31 cellular contexts compared by ENCODE assay signal in the genomic region with DNA sequence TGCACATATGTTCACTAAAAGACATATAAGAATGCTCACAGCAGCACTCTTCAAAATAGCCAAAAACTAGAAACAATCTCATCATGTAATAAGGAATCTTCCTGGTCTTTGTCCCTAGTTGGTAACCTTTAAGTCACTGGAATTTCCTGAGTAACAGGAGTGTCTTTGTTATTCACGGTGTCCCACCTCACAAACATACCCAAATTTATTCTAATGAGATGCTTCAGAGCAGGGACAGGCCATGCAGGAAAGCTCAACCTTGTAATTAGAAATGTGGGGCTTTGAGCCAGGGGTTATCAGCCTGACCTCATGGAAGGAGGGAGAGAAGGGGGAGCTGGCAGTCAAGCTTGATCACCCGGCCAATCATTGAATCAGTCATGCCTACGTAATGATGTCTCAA.
"Had no signal": no experiment of that assay in that cellular context is flagged by ENCODE, and none has a peak within 500 bp of the region (broad histone marks: within the 10 kb centered on the region; RNA-seq: fewer than 3 reads in every experiment).

No MANE protein-coding gene starts in this region.

- H3K4me3 ChIP-seq: coronary artery, dorsolateral prefrontal cortex, pancreas, prostate gland, skin epidermis, thoracic aorta had no signal

- H3K27ac ChIP-seq: brain microvascular endothelial cell, coronary artery, dorsolateral prefrontal cortex, pancreas, prostate gland, skin epidermis, thoracic aorta, VCaP had no signal

- ATAC-seq: activated CD4-positive, CD25-positive, alpha-beta regulatory T cell treated with anti-CD3 and anti-CD28 coated beads, Interleukin-2, amount 50 U/mL, for 24 hours; naive thymus-derived CD4-positive, alpha-beta T cell; pancreas; sciatic nerve; stimulated activated effector memory CD8-positive, alpha-beta T cell treated with anti-CD3 and anti-CD28 coated beads, Interleukin-12 subunit alpha, Interleukin-12 subunit beta, amount 100 ng/mL, for 72 hours had no signal

- FAIRE-seq: astrocyte, pancreas, TTC549, urothelium cell line had no signal

- H3K9me3 ChIP-seq: pancreas, prostate gland, thoracic aorta had no signal

- H3K4me1 ChIP-seq: pancreas, prostate gland had no signal

- H3K27me3 ChIP-seq: brain microvascular endothelial cell, dorsolateral prefrontal cortex, pancreas had no signal

- H3K36me3 ChIP-seq: pancreas, prostate gland had no signal

- DNase-seq: activated CD4-positive, alpha-beta T cell treated with anti-CD3 and anti-CD28 coated beads for 48 hours; activated CD4-positive, alpha-beta T cell treated with anti-CD3 and anti-CD28 coated beads, Interleukin-2, amount 50 U/mL, for 48 hours; activated CD8-positive, alpha-beta memory T cell treated with anti-CD3 and anti-CD28 coated beads, Interleukin-2, amount 50 U/mL, for 4 hours; activated effector memory CD4-positive, alpha-beta T cell treated with anti-CD3 and anti-CD28 coated beads, Interleukin-2, amount 50 U/mL, for 16 hours; activated naive CD4-positive, alpha-beta T cell treated with anti-CD3 and anti-CD28 coated beads, Interleukin-2, amount 10 ng/mL, durations not matched to agents 7 days and 5 days; activated T-cell treated with anti-CD3 and anti-CD28 coated beads, Interleukin-2, amount 50 U/mL, for 1 hour; amniotic stem cell; brain microvascular endothelial cell; dorsolateral prefrontal cortex; effector memory CD4-positive, alpha-beta T cell; head of caudate nucleus; hypothalamus; midbrain; naive thymus-derived CD4-positive, alpha-beta T cell; pancreas; retina; stimulated activated CD4-positive, alpha-beta T cell treated with anti-CD3 and anti-CD28 coated beads, Interleukin-12 subunit alpha, Interleukin-12 subunit beta, amount 100 ng/mL, for 4 hours; stimulated activated CD4-positive, alpha-beta T cell treated with anti-CD3 and anti-CD28 coated beads, Interleukin-4, amount 100 ng/mL, for 1 hour; T-helper 1 cell; trophoblast cell had no signal
